In the genomic region with DNA sequence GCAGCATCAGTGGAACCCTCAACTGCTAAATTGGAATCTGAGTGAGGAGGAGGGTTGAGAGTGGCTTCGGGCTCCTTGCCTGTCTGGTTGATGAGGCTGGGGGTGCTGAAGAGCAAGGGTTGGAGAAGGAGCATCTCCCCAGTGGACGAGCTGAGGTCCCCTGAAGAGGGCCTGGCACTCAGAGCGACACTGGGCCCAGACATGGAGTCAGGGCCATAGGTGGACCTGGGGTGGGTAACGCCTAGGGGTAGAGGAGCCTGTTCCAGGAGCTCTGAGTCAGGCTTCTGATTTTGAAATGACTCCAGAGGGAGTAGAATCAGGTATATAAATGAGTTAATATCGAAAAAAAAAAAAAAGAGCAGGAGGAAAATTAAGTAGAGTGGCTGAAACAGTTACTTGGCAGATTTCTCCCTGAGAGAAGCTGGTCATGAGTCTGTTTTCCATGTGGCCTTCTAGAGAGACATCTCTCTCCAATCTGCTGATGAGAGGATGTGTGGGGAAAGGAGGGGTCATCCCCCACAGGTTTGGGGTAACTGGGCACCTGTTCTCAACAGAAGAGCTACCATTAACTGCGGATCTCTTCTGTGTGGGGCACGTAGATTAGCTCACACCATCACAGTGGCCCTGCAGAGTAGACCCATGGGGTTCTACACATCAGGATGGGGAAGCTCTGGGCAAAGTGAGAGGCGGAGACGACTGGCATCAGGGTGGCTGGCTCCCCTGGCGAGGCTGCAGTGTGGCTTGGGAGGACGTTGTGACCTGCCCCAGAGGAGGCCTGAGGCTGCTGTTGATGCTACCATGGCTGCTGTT, we compare ENCODE assay signal across 17 cellular contexts.
A peak's percentile ranks its signal among the peaks of the same experiment; 100 is the strongest.
DNase-seq lines count a peak whose midpoint lies in the region; ATAC-seq and TF ChIP-seq lines count a peak whose summit lies in the region.
"Had no signal": no experiment of that assay in that cellular context is flagged by ENCODE, and none has a peak within 500 bp of the region (broad histone marks: within the 10 kb centered on the region; RNA-seq: fewer than 3 reads in every experiment).

No MANE protein-coding gene starts in this region.

- peaks cover 45% of the 10 kb centered on the region for H3K4me1 Mint-ChIP-seq in activated CD4-positive, alpha-beta T cell treated with anti-CD3 and anti-CD28 coated beads for 36 hours
- H3K4me1 Mint-ChIP-seq in CD4-positive, alpha-beta memory T cell = peaks cover 0 to 12% (median 3%) of the 10 kb centered on the region in 4 donors
- H3K4me1 Mint-ChIP-seq in activated T-helper 2 cell treated with anti-CD3 and anti-CD28 coated beads, Interferon-gamma antibody, Interleukin-2, Interleukin-4, amounts not matched to agents 10 μg/mL and 5 μg/mL and 100 μg/mL, durations not matched to agents 14 hours and 24 hours and 36 hours (ENCODE audit: low read depth) = peaks cover 25% of the 10 kb centered on the region
- H3K4me1 Mint-ChIP-seq in neural progenitor cell = peaks cover 14% of the 10 kb centered on the region

- H3K27me3 Mint-ChIP-seq in activated CD4-positive, alpha-beta T cell treated with anti-CD3 and anti-CD28 coated beads for 36 hours = no peaks in the 10 kb centered on the region
- H3K27me3 Mint-ChIP-seq in CD4-positive, alpha-beta memory T cell = no peaks in the 10 kb centered on the region
- no peaks in the 10 kb centered on the region for H3K27me3 Mint-ChIP-seq in activated T-helper 2 cell treated with anti-CD3 and anti-CD28 coated beads, Interferon-gamma antibody, Interleukin-2, Interleukin-4, amounts not matched to agents 10 μg/mL and 5 μg/mL and 100 μg/mL, durations not matched to agents 14 hours and 24 hours and 36 hours (ENCODE audit: low read depth)
- H3K27me3 Mint-ChIP-seq in neural progenitor cell (ENCODE audit: insufficient read depth, low read depth) = peaks cover 2% of the 10 kb centered on the region
- H3K27me3 Mint-ChIP-seq: IgD-negative memory B cell had no signal

- H3K9me3 Mint-ChIP-seq in activated CD4-positive, alpha-beta T cell treated with anti-CD3 and anti-CD28 coated beads for 36 hours (ENCODE audit: low read depth) = no peaks in the 10 kb centered on the region
- H3K9me3 Mint-ChIP-seq in CD4-positive, alpha-beta memory T cell = no peaks in the 10 kb centered on the region
- no peaks in the 10 kb centered on the region for H3K9me3 Mint-ChIP-seq in activated T-helper 2 cell treated with anti-CD3 and anti-CD28 coated beads, Interferon-gamma antibody, Interleukin-2, Interleukin-4, amounts not matched to agents 10 μg/mL and 5 μg/mL and 100 μg/mL, durations not matched to agents 14 hours and 24 hours and 36 hours
- H3K9me3 Mint-ChIP-seq in neural progenitor cell = no peaks in the 10 kb centered on the region
- H3K9me3 Mint-ChIP-seq: IgD-negative memory B cell, WTC11 had no signal

- no peak overlapping the region for H3K4me3 Mint-ChIP-seq in activated CD4-positive, alpha-beta T cell treated with anti-CD3 and anti-CD28 coated beads for 36 hours
- H3K4me3 Mint-ChIP-seq in CD4-positive, alpha-beta memory T cell = no peak overlapping the region
- no peak overlapping the region for H3K4me3 Mint-ChIP-seq in activated T-helper 2 cell treated with anti-CD3 and anti-CD28 coated beads, Interferon-gamma antibody, Interleukin-2, Interleukin-4, amounts not matched to agents 10 μg/mL and 5 μg/mL and 100 μg/mL, durations not matched to agents 14 hours and 24 hours and 36 hours (ENCODE audit: low read depth)
- no peak overlapping the region for H3K4me3 Mint-ChIP-seq in neural progenitor cell
- H3K4me3 Mint-ChIP-seq: IgD-negative memory B cell, WTC11 had no signal

- H3K4me1 ChIP-seq in CD4-positive, alpha-beta memory T cell (ENCODE audit: insufficient read depth, low read length) = no peaks in the 10 kb centered on the region
- peaks cover 8% of the 10 kb centered on the region for H3K4me1 ChIP-seq in neural progenitor cell
- no peaks in the 10 kb centered on the region for H3K4me1 ChIP-seq in hepatocyte (ENCODE audit: insufficient read depth)
- H3K4me1 ChIP-seq: colonic mucosa had no signal

- CTCF ChIA-PET in activated CD4-positive, alpha-beta T cell treated with anti-CD3 and anti-CD28 coated beads for 36 hours (lab: Charles Lee) = interaction anchor here (0.7 to 1.3 kb wide), 3 partner anchors 21 to 116 kb away, joined by 3 read pairs; no protein-coding TSS in a partner anchor
- CTCF ChIA-PET in CD4-positive, alpha-beta memory T cell (lab: Charles Lee; ENCODE audit: partially characterized antibody) = no interaction called here

- 97% methylated on average over 11 of the region's 11 CpGs for WGBS in hepatocyte (ENCODE audit: low lambda C conversion rate, missing lambda C conversion rate)

- H3K9me2 ChIP-seq in hepatocyte (replicated peaks; ENCODE audit: insufficient read depth) = no peaks in the 10 kb centered on the region

- TF ChIP-seq CTCF in neural progenitor cell (IDR thresholded peaks at IDR 0.05) = no peak
- no peak for TF ChIP-seq CTCF in hepatocyte (IDR thresholded peaks at IDR 0.05; ENCODE audit: poor library complexity)

- H2AFZ ChIP-seq in neural progenitor cell (replicated peaks) (no peak overlapping the region), hepatocyte (no peak overlapping the region)

- no peaks in the 10 kb centered on the region for H3F3A ChIP-seq in neural progenitor cell (ENCODE audit: low read depth)

- H3K36me3 ChIP-seq in CD4-positive, alpha-beta memory T cell (ENCODE audit: insufficient read depth, low read length) = peaks cover 25% of the 10 kb centered on the region
- H3K36me3 ChIP-seq in neural progenitor cell (no peaks in the 10 kb centered on the region), hepatocyte (replicated peaks; ENCODE audit: insufficient read depth, low read depth) (no peaks in the 10 kb centered on the region)

- ATAC-seq in activated CD4-positive, alpha-beta T cell treated with anti-CD3 and anti-CD28 coated beads for 36 hours = peak; percentile 94
- ATAC-seq: left colon, WTC11 had no signal

- H3K4me2 ChIP-seq in neural progenitor cell = no peak overlapping the region
- no peak overlapping the region for H3K4me2 ChIP-seq in hepatocyte

- H3K9ac ChIP-seq in neural progenitor cell = no peak overlapping the region

- H3K27ac Mint-ChIP-seq in activated CD4-positive, alpha-beta T cell treated with anti-CD3 and anti-CD28 coated beads for 36 hours = peak overlapping the region; percentile 68
- H3K27ac Mint-ChIP-seq in CD4-positive, alpha-beta memory T cell = peak overlapping the region; percentile 49 to 84 (median 68)
- H3K27ac Mint-ChIP-seq in activated T-helper 2 cell treated with anti-CD3 and anti-CD28 coated beads, Interferon-gamma antibody, Interleukin-2, Interleukin-4, amounts not matched to agents 10 μg/mL and 5 μg/mL and 100 μg/mL, durations not matched to agents 14 hours and 24 hours and 36 hours = peak overlapping the region; percentile 77
- H3K27ac Mint-ChIP-seq in neural progenitor cell = peak overlapping the region; percentile 24
- H3K27ac Mint-ChIP-seq: IgD-negative memory B cell, WTC11 had no signal

- peak; percentile 57 for DNase-seq in activated CD4-positive, alpha-beta T cell treated with anti-CD3 and anti-CD28 coated beads for 36 hours
- no peak for DNase-seq in activated CD4-positive, alpha-beta T cell treated with anti-CD3 and anti-CD28 coated beads for 1 hour
- no peak for DNase-seq in CD4-positive, alpha-beta memory T cell
- no peak for DNase-seq in activated T-helper 2 cell treated with anti-CD3 and anti-CD28 coated beads, Interferon-gamma antibody, Interleukin-2, Interleukin-4, amounts not matched to agents 10 μg/mL and 5 μg/mL and 100 μg/mL, durations not matched to agents 14 hours and 24 hours and 36 hours (ENCODE audit: low spot score)
- DNase-seq in neural progenitor cell (ENCODE audit: low spot score) (no peak), NCI-H345 (lab: John Stamatoyannopoulos, UW) (no peak), hepatocyte (ENCODE audit: low spot score) (no peak), GM19240 (ENCODE audit: insufficient read length, low spot score) (no peak)
- DNase-seq: colonic mucosa, DMS 273 treated with DMSO at 0.1 percent for 48 hours, left colon, NCI-H2029, NCI-H510A treated with DMSO at 0.1 percent for 48 hours, upper lobe of left lung had no signal

- H3K27me3 ChIP-seq in CD4-positive, alpha-beta memory T cell (ENCODE audit: insufficient read depth, low read length) = no peaks in the 10 kb centered on the region
- H3K27me3 ChIP-seq in neural progenitor cell = no peaks in the 10 kb centered on the region
- no peaks in the 10 kb centered on the region for H3K27me3 ChIP-seq in hepatocyte
- H3K27me3 ChIP-seq: colonic mucosa, upper lobe of left lung had no signal

- no peak overlapping the region for H3K4me3 ChIP-seq in CD4-positive, alpha-beta memory T cell (ENCODE audit: low read length in 2 of 2)
- H3K4me3 ChIP-seq in neural progenitor cell = no peak overlapping the region
- no peak overlapping the region for H3K4me3 ChIP-seq in hepatocyte
- H3K4me3 ChIP-seq: colonic mucosa, upper lobe of left lung had no signal

- no peak overlapping the region for H3K27ac ChIP-seq in CD4-positive, alpha-beta memory T cell (ENCODE audit: low read depth, low read length)
- H3K27ac ChIP-seq in neural progenitor cell (no peak overlapping the region), hepatocyte (no peak overlapping the region)
- H3K27ac ChIP-seq: colonic mucosa, HL-60, upper lobe of left lung had no signal

- no peaks in the 10 kb centered on the region for H3K9me3 ChIP-seq in CD4-positive, alpha-beta memory T cell (ENCODE audit: control insufficient read depth in 1 of 2, low read length in 2 of 2)
- H3K9me3 ChIP-seq in neural progenitor cell (ENCODE audit: low read depth) (no peaks in the 10 kb centered on the region), hepatocyte (ENCODE audit: low read depth) (no peaks in the 10 kb centered on the region)
- H3K9me3 ChIP-seq: colonic mucosa, upper lobe of left lung had no signal

- POLR2A ChIA-PET in activated CD4-positive, alpha-beta T cell treated with anti-CD3 and anti-CD28 coated beads for 36 hours (lab: Charles Lee) = interaction anchor here (0.6 to 1.6 kb wide), 3 partner anchors 9 to 593 kb away, joined by 3 to 13 read pairs (median 10); no protein-coding TSS in a partner anchor
- POLR2A ChIA-PET in CD4-positive, alpha-beta memory T cell (lab: Charles Lee; ENCODE audit: partially characterized antibody) = interaction anchor here (0.9 kb wide), 1 partner anchor 8 kb away, joined by 3 read pairs; no protein-coding TSS in a partner anchor

- H4K20me1 ChIP-seq in neural progenitor cell (ENCODE audit: low read depth) = no peaks in the 10 kb centered on the region
- no peaks in the 10 kb centered on the region for H4K20me1 ChIP-seq in hepatocyte (ENCODE audit: insufficient read depth, poor library complexity, severe bottlenecking)

- intact Hi-C loops in activated CD4-positive, alpha-beta T cell treated with anti-CD3 and anti-CD28 coated beads for 36 hours (cut with DNase I, micrococcal nuclease) = loop anchor here in 1 of 2 experiments (1.0 to 2.0 kb wide), 3 partner anchors 8 to 68 kb away; no protein-coding TSS in a partner anchor
- intact Hi-C loops in CD4-positive, alpha-beta memory T cell (cut with micrococcal nuclease) = no loop called here
- intact Hi-C loops in activated T-helper 2 cell treated with anti-CD3 and anti-CD28 coated beads, Interferon-gamma antibody, Interleukin-2, Interleukin-4, amounts not matched to agents 10 μg/mL and 5 μg/mL and 100 μg/mL, durations not matched to agents 14 hours and 24 hours and 36 hours (cut with micrococcal nuclease) = no loop called here

- peaks cover 27% of the 10 kb centered on the region for H3K36me3 Mint-ChIP-seq in activated CD4-positive, alpha-beta T cell treated with anti-CD3 and anti-CD28 coated beads for 36 hours (ENCODE audit: low read depth)
- H3K36me3 Mint-ChIP-seq in CD4-positive, alpha-beta memory T cell = peaks cover 45 to 59% of the 10 kb centered on the region in 2 donors
- H3K36me3 Mint-ChIP-seq in activated T-helper 2 cell treated with anti-CD3 and anti-CD28 coated beads, Interferon-gamma antibody, Interleukin-2, Interleukin-4, amounts not matched to agents 10 μg/mL and 5 μg/mL and 100 μg/mL, durations not matched to agents 14 hours and 24 hours and 36 hours (ENCODE audit: low read depth) = peaks cover 28% of the 10 kb centered on the region
- H3K36me3 Mint-ChIP-seq in neural progenitor cell = peaks cover 6% of the 10 kb centered on the region

- H3K79me2 ChIP-seq in neural progenitor cell (ENCODE audit: low read depth) (no peaks in the 10 kb centered on the region), hepatocyte (no peaks in the 10 kb centered on the region)

Comparison
In these comparisons a context has a peak if more than half of its experiments do, and no peak if none do; other contexts are left out.
1. H3K27ac Mint-ChIP-seq: peak in every context shown above with its lines; median percentile 77 in activated T-helper 2 cell treated with anti-CD3 and anti-CD28 coated beads, Interferon-gamma antibody, Interleukin-2, Interleukin-4, amounts not matched to agents 10 μg/mL and 5 μg/mL and 100 μg/mL, durations not matched to agents 14 hours and 24 hours and 36 hours; 68 in activated CD4-positive, alpha-beta T cell treated with anti-CD3 and anti-CD28 coated beads for 36 hours; 68 in CD4-positive, alpha-beta memory T cell; 24 in neural progenitor cell.